1 cellular context compared by ENCODE assay signal in the genomic region with DNA sequence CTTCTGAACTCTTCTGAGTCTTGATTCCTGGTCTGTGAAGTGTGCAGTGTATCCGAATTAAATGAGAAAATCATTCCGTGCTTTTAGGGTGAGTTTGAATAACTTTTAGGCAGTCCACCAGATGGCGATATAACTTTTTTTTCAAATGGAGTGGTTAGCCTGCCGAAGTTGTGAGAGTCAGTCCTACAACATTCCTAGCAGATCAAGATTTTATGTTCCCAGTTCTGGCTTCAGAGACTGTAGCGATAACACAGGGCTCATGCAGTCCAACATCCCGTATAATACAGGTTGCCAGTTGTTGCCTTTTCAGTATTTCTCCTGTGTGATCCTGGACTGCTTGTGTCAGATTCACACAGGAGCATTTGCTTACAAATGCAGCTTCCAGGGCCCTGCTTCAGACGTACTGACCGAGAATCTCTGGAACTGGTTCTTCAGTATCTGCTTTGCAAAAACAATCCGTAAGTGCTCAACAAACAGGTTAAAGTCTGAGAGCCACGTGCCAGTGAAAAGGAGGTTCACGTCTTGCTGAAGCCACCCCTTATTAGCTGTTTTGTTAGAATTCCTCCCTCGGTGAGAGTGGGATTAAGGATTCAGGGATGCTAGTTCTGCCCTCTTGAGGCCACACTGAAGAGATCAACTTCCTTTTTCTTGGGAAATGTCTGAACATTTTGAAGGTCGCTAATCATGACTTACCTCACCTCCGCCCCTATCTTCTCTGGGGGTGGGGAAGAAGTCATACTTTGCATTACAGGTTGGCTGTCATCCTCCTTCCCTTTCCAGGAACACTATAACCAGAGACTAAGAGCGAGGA.
TF ChIP-seq lines count a peak whose summit lies in the region.

No MANE protein-coding gene starts in this region.

TF ChIP-seq in H1, 55 proteins besides CTCF, POLR2A, EP300 and RAD21:
- TF ChIP-seq CREB1 (IDR thresholded peaks at IDR 0.05) (0 out of 2 replicates have a peak, but pooled peaks have one; percentile 28), TEAD4 (IDR thresholded peaks at IDR 0.05; ENCODE audit: low read depth, low read length) (peak; percentile 51; the same call in 1 of the 2 replicates), MAX (IDR thresholded peaks at IDR 0.05) (peak; percentile 41; the same call in 1 of the 2 replicates), SP4 (IDR thresholded peaks at IDR 0.05; ENCODE audit: low read length) (peak; percentile 58; the same call in 1 of the 2 replicates), ZNF274 (IDR thresholded peaks at IDR 0.05; ENCODE audit: borderline replicate concordance, extremely low read depth, low read length) (no peak), KDM4A (IDR thresholded peaks at IDR 0.05; ENCODE audit: low read depth, low read length, severe bottlenecking) (peak; percentile 75), ASH2L (IDR thresholded peaks at IDR 0.05; ENCODE audit: low read length) (peak; percentile 66), SIX5 (IDR thresholded peaks at IDR 0.05; ENCODE audit: low read depth, low read length) (no peak), RFX5 (IDR thresholded peaks at IDR 0.05; ENCODE audit: borderline replicate concordance, low read depth, low read length) (no peak)
- TF ChIP-seq, protein P1, sequence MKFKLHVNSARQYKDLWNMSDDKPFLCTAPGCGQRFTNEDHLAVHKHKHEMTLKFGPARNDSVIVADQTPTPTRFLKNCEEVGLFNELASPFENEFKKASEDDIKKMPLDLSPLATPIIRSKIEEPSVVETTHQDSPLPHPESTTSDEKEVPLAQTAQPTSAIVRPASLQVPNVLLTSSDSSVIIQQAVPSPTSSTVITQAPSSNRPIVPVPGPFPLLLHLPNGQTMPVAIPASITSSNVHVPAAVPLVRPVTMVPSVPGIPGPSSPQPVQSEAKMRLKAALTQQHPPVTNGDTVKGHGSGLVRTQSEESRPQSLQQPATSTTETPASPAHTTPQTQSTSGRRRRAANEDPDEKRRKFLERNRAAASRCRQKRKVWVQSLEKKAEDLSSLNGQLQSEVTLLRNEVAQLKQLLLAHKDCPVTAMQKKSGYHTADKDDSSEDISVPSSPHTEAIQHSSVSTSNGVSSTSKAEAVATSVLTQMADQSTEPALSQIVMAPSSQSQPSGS (IDR thresholded peaks at IDR 0.05; ENCODE audit: low read length) = peak; percentile 91
- TF ChIP-seq, protein P2, sequence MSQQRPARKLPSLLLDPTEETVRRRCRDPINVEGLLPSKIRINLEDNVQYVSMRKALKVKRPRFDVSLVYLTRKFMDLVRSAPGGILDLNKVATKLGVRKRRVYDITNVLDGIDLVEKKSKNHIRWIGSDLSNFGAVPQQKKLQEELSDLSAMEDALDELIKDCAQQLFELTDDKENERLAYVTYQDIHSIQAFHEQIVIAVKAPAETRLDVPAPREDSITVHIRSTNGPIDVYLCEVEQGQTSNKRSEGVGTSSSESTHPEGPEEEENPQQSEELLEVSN (IDR thresholded peaks at IDR 0.05) = no peak
